In the genomic region with DNA sequence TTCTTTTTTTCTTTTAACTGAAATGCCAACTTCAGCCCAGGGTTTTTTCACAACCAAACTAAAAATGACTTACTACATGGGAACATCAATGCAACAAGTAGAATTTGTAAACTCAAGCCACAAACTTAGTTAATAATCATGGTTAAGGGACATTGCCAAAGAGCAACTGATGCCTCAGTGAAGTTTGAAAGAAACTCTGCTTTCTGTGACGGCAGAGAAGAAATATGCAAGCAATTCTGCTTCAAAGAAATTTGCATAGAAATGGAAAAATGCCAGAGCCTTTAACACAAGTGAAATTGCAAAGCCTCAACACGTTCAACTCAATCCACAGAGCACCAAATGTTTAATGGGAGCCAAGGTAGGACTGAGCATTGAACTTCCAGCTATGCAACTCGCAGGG, we compare ENCODE assay signal across 16 cellular contexts. TPM values are rescaled to one million over a fixed set of nuclear protein-coding genes. Genes with fewer than 3 reads are reported as not detected.
DNase-seq lines count a peak whose midpoint lies in the region; ATAC-seq, FAIRE-seq and TF ChIP-seq lines count a peak whose summit lies in the region.
"Had no signal": no experiment of that assay in that cellular context is flagged by ENCODE, and none has a peak within 500 bp of the region (broad histone marks: within the 10 kb centered on the region; RNA-seq: fewer than 3 reads in every experiment).

No MANE protein-coding gene starts in this region.

- peak; percentile 78 for FAIRE-seq in astrocyte (lab: Jason Lieb, UNC)
- FAIRE-seq: TTC549 had no signal

- H3K4me2 ChIP-seq in astrocyte (ENCODE audit: low read length): peak overlapping the region; percentile 2

- H3K9ac ChIP-seq in astrocyte (ENCODE audit: low read length): no peak overlapping the region

- H3K9me3 Mint-ChIP-seq in astrocyte (ENCODE audit: unreplicated experiment): no peaks in the 10 kb centered on the region
- H3K9me3 Mint-ChIP-seq in stimulated activated naive CD8-positive, alpha-beta T cell treated with anti-CD3 and anti-CD28 coated beads, Interleukin-15, amount 100 ng/mL, for 72 hours: no peaks in the 10 kb centered on the region
- H3K9me3 Mint-ChIP-seq: activated CD4-positive, alpha-beta T cell treated with anti-CD3 and anti-CD28 coated beads, Interleukin-2, amount 10 ng/mL, durations not matched to agents 7 days and 5 days; stimulated activated naive CD8-positive, alpha-beta T cell treated with anti-CD3 and anti-CD28 coated beads, Interleukin-15, Interleukin-2, amounts not matched to agents 100 ng/mL and 50 ng/mL, for 24 hours had no signal

- CTCF ChIA-PET in AG04449 (lab: Yijun Ruan, JAX): interaction anchor here (0.6 to 4.4 kb wide), 12 partner anchors 11 to 151 kb away, joined by 3 to 35 read pairs (median 4); a partner anchor contains a TSS

- H3K36me3 ChIP-seq in astrocyte (ENCODE audit: insufficient read depth, low read length): peaks cover 11% of the 10 kb centered on the region
- peaks cover 44% of the 10 kb centered on the region for H3K36me3 ChIP-seq in lower lobe of right lung

- H3K27me3 Mint-ChIP-seq in astrocyte (ENCODE audit: low read depth, unreplicated experiment): peaks cover 11% of the 10 kb centered on the region
- H3K27me3 Mint-ChIP-seq in stimulated activated naive CD8-positive, alpha-beta T cell treated with anti-CD3 and anti-CD28 coated beads, Interleukin-15, amount 100 ng/mL, for 72 hours: peaks cover 18% of the 10 kb centered on the region

- no peak for TF ChIP-seq CTCF in AG04449 (IDR thresholded peaks at IDR 0.05; ENCODE audit: insufficient read depth, low read length, missing control alignments)
- no peak for TF ChIP-seq CTCF in astrocyte (IDR thresholded peaks at IDR 0.05; ENCODE audit: insufficient read depth, low read depth, low read length)
- no peak for TF ChIP-seq CTCF in foreskin fibroblast (IDR thresholded peaks at IDR 0.05; ENCODE audit: low read depth, low read length)
- no peak for TF ChIP-seq CTCF in lower lobe of right lung (IDR thresholded peaks at IDR 0.05)

- H2AFZ ChIP-seq in astrocyte (ENCODE audit: low read depth, low read length): no peak overlapping the region

- peaks cover 39% of the 10 kb centered on the region for H3K79me2 ChIP-seq in astrocyte (ENCODE audit: insufficient read depth, low read length)

- H3K27ac Mint-ChIP-seq in astrocyte (ENCODE audit: unreplicated experiment): no peak overlapping the region
- H3K27ac Mint-ChIP-seq in stimulated activated naive CD8-positive, alpha-beta T cell treated with anti-CD3 and anti-CD28 coated beads, Interleukin-15, amount 100 ng/mL, for 72 hours: no peak overlapping the region

- POLR2A ChIA-PET in AG04449 (lab: Yijun Ruan, JAX): interaction anchor here (1.4 kb wide), 1 partner anchor 14 kb away, joined by 3 read pairs; no protein-coding TSS in a partner anchor

- peaks cover 11% of the 10 kb centered on the region for H3K36me3 Mint-ChIP-seq in astrocyte (ENCODE audit: low read depth, unreplicated experiment)

- ATAC-seq in lower lobe of right lung (no peak), HG03439 (IDR thresholded peaks at IDR 0.05; ENCODE audit: unreplicated experiment) (no peak)
- ATAC-seq in stimulated activated naive CD8-positive, alpha-beta T cell treated with anti-CD3 and anti-CD28 coated beads, Interleukin-15, amount 100 ng/mL, for 72 hours: no peak
- ATAC-seq: naive thymus-derived CD4-positive, alpha-beta T cell had no signal

- H3K4me1 ChIP-seq in astrocyte (ENCODE audit: insufficient read depth, low read length): peaks cover 11% of the 10 kb centered on the region
- peaks cover 7% of the 10 kb centered on the region for H3K4me1 ChIP-seq in lower lobe of right lung

- intact Hi-C loops in lower lobe of right lung (cut with DNase I): no loop called here

- peaks cover 22% of the 10 kb centered on the region for H3K4me1 Mint-ChIP-seq in astrocyte (ENCODE audit: low read depth, unreplicated experiment)
- H3K4me1 Mint-ChIP-seq in stimulated activated naive CD8-positive, alpha-beta T cell treated with anti-CD3 and anti-CD28 coated beads, Interleukin-15, amount 100 ng/mL, for 72 hours: peaks cover 71% of the 10 kb centered on the region

- peaks cover 85% of the 10 kb centered on the region for H4K20me1 ChIP-seq in astrocyte (ENCODE audit: insufficient read depth, low read length)

- H3K9me3 ChIP-seq in astrocyte (ENCODE audit: insufficient read depth, low read depth, low read length) (no peaks in the 10 kb centered on the region), lower lobe of right lung (no peaks in the 10 kb centered on the region)

- H3K4me3 Mint-ChIP-seq in astrocyte (ENCODE audit: unreplicated experiment): no peak overlapping the region
- no peak overlapping the region for H3K4me3 Mint-ChIP-seq in stimulated activated naive CD8-positive, alpha-beta T cell treated with anti-CD3 and anti-CD28 coated beads, Interleukin-15, amount 100 ng/mL, for 72 hours
- H3K4me3 Mint-ChIP-seq: activated CD4-positive, alpha-beta T cell treated with anti-CD3 and anti-CD28 coated beads, Interleukin-2, amount 10 ng/mL, durations not matched to agents 7 days and 5 days; naive thymus-derived CD4-positive, alpha-beta T cell; stimulated activated naive CD8-positive, alpha-beta T cell treated with anti-CD3 and anti-CD28 coated beads, Interleukin-15, Interleukin-2, amounts not matched to agents 100 ng/mL and 50 ng/mL, for 24 hours had no signal

- H3K4me3 ChIP-seq in AG04449 (ENCODE audit: low read depth, low read length): no peak overlapping the region
- H3K4me3 ChIP-seq in astrocyte (ENCODE audit: insufficient read depth, low read depth, low read length): no peak overlapping the region
- no peak overlapping the region for H3K4me3 ChIP-seq in foreskin fibroblast (ENCODE audit: low read depth in 1 of 2, low read length in 2 of 2)
- no peak overlapping the region for H3K4me3 ChIP-seq in lower lobe of right lung
- H3K4me3 ChIP-seq: coronary artery had no signal

- H3K27ac ChIP-seq in astrocyte (ENCODE audit: low read depth, low read length) (no peak overlapping the region), lower lobe of right lung (no peak overlapping the region)
- H3K27ac ChIP-seq: coronary artery had no signal

- peaks cover 11% of the 10 kb centered on the region for H3K27me3 ChIP-seq in astrocyte (ENCODE audit: insufficient read depth, low read length)
- H3K27me3 ChIP-seq in lower lobe of right lung (ENCODE audit: low read depth): peaks cover 12% of the 10 kb centered on the region

- DNase-seq in AG04449 (ENCODE audit: low read depth, low spot score) (peak; percentile 68), HCEC 1CT (peak; percentile 44), astrocyte (ENCODE audit: low read depth) (peak; percentile 81), foreskin fibroblast (peak; percentile 40 to 66), lower lobe of right lung (no peak)
- DNase-seq in activated CD4-positive, alpha-beta T cell treated with anti-CD3 and anti-CD28 coated beads, Interleukin-2, amount 50 U/mL, for 4 hours: no peak
- no peak for DNase-seq in stimulated activated naive CD8-positive, alpha-beta T cell treated with anti-CD3 and anti-CD28 coated beads, Interleukin-15, amount 100 ng/mL, for 72 hours
- DNase-seq: NCI-H446 treated with DMSO at 0.1 percent for 48 hours had no signal

RNA-seq across cellular contexts. Expression of a gene that starts 5.0 kb away (rescaled TPM):
- total RNA-seq in astrocyte: 0.14 and 0.18 TPM in 2 replicates
- total RNA-seq in lower lobe of right lung: 0.56 TPM

RNA-seq across cellular contexts. Expression of a gene that starts 14.2 kb away (rescaled TPM):
- total RNA-seq in astrocyte (237 and 283 TPM in 2 replicates), lower lobe of right lung (317 TPM)

RNA-seq across cellular contexts. Expression of a gene that starts 20.8 kb away (rescaled TPM):
- 4.7 and 7.4 TPM in 2 replicates for total RNA-seq in astrocyte
- total RNA-seq in lower lobe of right lung: 14.0 TPM

RNA-seq across cellular contexts. Expression of a gene that starts 50.6 kb away (rescaled TPM):
- total RNA-seq in astrocyte: 58.1 and 59.5 TPM in 2 replicates
- 49.0 TPM for total RNA-seq in lower lobe of right lung

RNA-seq across cellular contexts. Expression of a gene that starts 58.8 kb away (rescaled TPM):
- total RNA-seq in astrocyte: not detected in 2 replicates
- total RNA-seq in lower lobe of right lung: not detected
- total RNA-seq: activated CD4-positive, alpha-beta T cell treated with anti-CD3 and anti-CD28 coated beads, Interleukin-2, amount 10 ng/mL, durations not matched to agents 7 days and 5 days; liver; naive thymus-derived CD4-positive, alpha-beta T cell; posterior vena cava had no signal

Comparison
In these comparisons a context has a peak if more than half of its experiments do, and no peak if none do; other contexts are left out.
1. DNase-seq: peak in AG04449 (single experiment), HCEC 1CT (single experiment), astrocyte (single experiment) and foreskin fibroblast (2 of 2); none in activated CD4-positive, alpha-beta T cell treated with anti-CD3 and anti-CD28 coated beads, Interleukin-2, amount 50 U/mL, for 4 hours (0 of 2), lower lobe of right lung (single experiment) and stimulated activated naive CD8-positive, alpha-beta T cell treated with anti-CD3 and anti-CD28 coated beads, Interleukin-15, amount 100 ng/mL, for 72 hours (0 of 2).